In the genomic region with DNA sequence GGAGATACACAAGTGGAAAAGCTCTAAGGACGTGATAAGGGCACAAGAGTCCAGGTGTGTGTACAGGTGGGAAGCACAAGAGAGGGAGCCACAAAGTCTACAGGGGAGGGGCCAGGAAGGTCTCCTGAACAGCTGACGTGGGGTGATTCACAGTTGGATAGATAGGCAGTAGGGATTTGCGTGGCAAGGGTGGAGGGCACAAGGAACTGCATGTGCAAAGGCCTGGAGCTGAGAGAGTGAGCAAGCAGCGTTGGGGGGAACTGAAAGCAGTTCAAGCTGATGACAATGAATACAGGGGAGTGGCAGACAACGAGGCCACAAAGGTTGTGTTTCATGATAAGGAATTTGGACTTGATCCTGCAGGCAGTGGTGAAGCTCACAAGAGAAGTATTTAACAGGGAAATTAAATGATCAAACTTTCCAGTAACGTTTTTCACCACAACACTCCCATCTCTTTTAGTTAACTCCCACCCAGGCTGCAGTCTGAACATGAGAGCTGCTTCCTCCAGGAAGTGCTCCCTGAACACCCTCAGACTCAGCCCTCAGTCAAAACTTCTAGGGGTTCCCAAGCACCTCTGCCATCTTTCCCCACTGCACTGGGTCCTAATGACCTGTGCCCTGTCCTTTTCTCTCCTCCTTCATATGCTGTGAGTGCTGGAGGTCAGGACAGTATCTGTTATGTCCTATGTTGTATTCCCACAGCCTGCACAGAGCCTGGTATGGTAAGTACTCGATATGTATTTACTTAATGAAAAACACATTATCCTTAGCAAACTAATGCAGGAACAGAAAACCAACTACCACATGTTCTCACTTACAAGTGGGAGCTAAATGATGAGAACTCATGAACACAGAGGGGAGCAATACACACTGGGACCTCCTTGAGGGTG, we compare ENCODE assay signal across 9 cellular contexts. TPM values are rescaled to one million over a fixed set of nuclear protein-coding genes. Genes with fewer than 3 reads are reported as not detected.
DNase-seq lines count a peak whose midpoint lies in the region; ATAC-seq and TF ChIP-seq lines count a peak whose summit lies in the region.
"Had no signal": no experiment of that assay in that cellular context is flagged by ENCODE, and none has a peak within 500 bp of the region (broad histone marks: within the 10 kb centered on the region; RNA-seq: fewer than 3 reads in every experiment).

No MANE protein-coding gene starts in this region.

- H3K79me2 ChIP-seq in OCI-LY7 (ENCODE audit: insufficient read depth, low read depth, low read length): no peaks in the 10 kb centered on the region

- peaks cover 21% of the 10 kb centered on the region for H3K4me1 Mint-ChIP-seq in T-helper 2 cell treated with Interferon-gamma antibody and Interleukin-4, amounts not matched to agents 5 μg/mL and 100 μg/mL, for 36 hours (ENCODE audit: low read depth)
- H3K4me1 Mint-ChIP-seq in stimulated activated naive CD8-positive, alpha-beta T cell treated with anti-CD3 and anti-CD28 coated beads, Interleukin-15, amount 100 ng/mL, for 72 hours: peaks cover 35% of the 10 kb centered on the region

- no peaks in the 10 kb centered on the region for H4K20me1 ChIP-seq in OCI-LY7 (ENCODE audit: insufficient read depth, low read length)

- peaks cover 6% of the 10 kb centered on the region; the same call in 1 of the 2 replicates for H3K36me3 ChIP-seq in OCI-LY7 (ENCODE audit: insufficient read depth, low read length)

- CTCF ChIA-PET in OCI-LY7 (lab: Charles Lee; ENCODE audit: unreplicated experiment): no interaction called here

- H3K9me2 ChIP-seq in OCI-LY7 (ENCODE audit: insufficient read depth, low read length): no peaks in the 10 kb centered on the region

- intact Hi-C loops in OCI-LY7 (cut with micrococcal nuclease; ENCODE audit: unreplicated experiment): no loop called here

- no peak for TF ChIP-seq CTCF in OCI-LY7 (conservative IDR thresholded peaks at IDR 0.05; ENCODE audit: low read length)

- 0 out of 2 replicates have a peak overlapping the region, but pooled peaks have one; percentile 3 for H3K4me2 ChIP-seq in OCI-LY7 (ENCODE audit: low read length)

- peaks cover 9% of the 10 kb centered on the region for H3K4me1 ChIP-seq in OCI-LY7 (ENCODE audit: insufficient read depth, low read length, poor library complexity, severe bottlenecking)

- peak overlapping the region; percentile 37 for H3K27ac Mint-ChIP-seq in T-helper 2 cell treated with Interferon-gamma antibody and Interleukin-4, amounts not matched to agents 5 μg/mL and 100 μg/mL, for 36 hours
- H3K27ac Mint-ChIP-seq in stimulated activated naive CD8-positive, alpha-beta T cell treated with anti-CD3 and anti-CD28 coated beads, Interleukin-15, amount 100 ng/mL, for 72 hours: peak overlapping the region; percentile 5 to 38

- no peak overlapping the region for H3K27ac ChIP-seq in OCI-LY7 (ENCODE audit: low read depth, low read length, poor library complexity, severe bottlenecking)

- no TSS peak for BruUV-seq in OCI-LY7 (replicated peaks; lab: Mats Ljungman, UMichigan)

- H3K36me3 Mint-ChIP-seq in T-helper 2 cell treated with Interferon-gamma antibody and Interleukin-4, amounts not matched to agents 5 μg/mL and 100 μg/mL, for 36 hours (ENCODE audit: low read depth): peaks cover 22% of the 10 kb centered on the region

- no peaks in the 10 kb centered on the region for H3K9me3 ChIP-seq in OCI-LY7 (ENCODE audit: low read length)

- DNase-seq in T-helper 2 cell treated with Interferon-gamma antibody and Interleukin-4, amounts not matched to agents 5 μg/mL and 100 μg/mL, for 36 hours (ENCODE audit: low spot score): no peak
- DNase-seq in T-helper 2 cell (no peak), OCI-LY7 (ENCODE audit: low spot score) (peak; percentile 32), fibroblast of gingiva (ENCODE audit: low read depth) (peak; percentile 20), HT-29 (ENCODE audit: low spot score) (no peak), iPS-NIHi11 (ENCODE audit: low spot score) (no peak), NCI-H146 (lab: John Stamatoyannopoulos, UW) (no peak)
- no peak for DNase-seq in stimulated activated naive CD8-positive, alpha-beta T cell treated with anti-CD3 and anti-CD28 coated beads, Interleukin-15, amount 100 ng/mL, for 72 hours
- DNase-seq: IMR-90 had no signal

- POLR2A ChIA-PET in OCI-LY7 (lab: Charles Lee): no interaction called here

- ATAC-seq in stimulated activated naive CD8-positive, alpha-beta T cell treated with anti-CD3 and anti-CD28 coated beads, Interleukin-15, amount 100 ng/mL, for 72 hours: no peak

- no peak overlapping the region for H3K4me3 Mint-ChIP-seq in T-helper 2 cell treated with Interferon-gamma antibody and Interleukin-4, amounts not matched to agents 5 μg/mL and 100 μg/mL, for 36 hours
- no peak overlapping the region for H3K4me3 Mint-ChIP-seq in stimulated activated naive CD8-positive, alpha-beta T cell treated with anti-CD3 and anti-CD28 coated beads, Interleukin-15, amount 100 ng/mL, for 72 hours

- no peak overlapping the region for H3K4me3 ChIP-seq in OCI-LY7 (ENCODE audit: low read depth, low read length, poor library complexity, severe bottlenecking)

- peak overlapping the region; percentile 43; the same call in 1 of the 2 replicates for H2AFZ ChIP-seq in OCI-LY7 (ENCODE audit: low read length)

- peaks cover 5% of the 10 kb centered on the region for H3K9me3 Mint-ChIP-seq in T-helper 2 cell treated with Interferon-gamma antibody and Interleukin-4, amounts not matched to agents 5 μg/mL and 100 μg/mL, for 36 hours
- H3K9me3 Mint-ChIP-seq in stimulated activated naive CD8-positive, alpha-beta T cell treated with anti-CD3 and anti-CD28 coated beads, Interleukin-15, amount 100 ng/mL, for 72 hours: no peaks in the 10 kb centered on the region

- H3K27me3 Mint-ChIP-seq in T-helper 2 cell treated with Interferon-gamma antibody and Interleukin-4, amounts not matched to agents 5 μg/mL and 100 μg/mL, for 36 hours (ENCODE audit: low read depth): no peaks in the 10 kb centered on the region
- no peaks in the 10 kb centered on the region for H3K27me3 Mint-ChIP-seq in stimulated activated naive CD8-positive, alpha-beta T cell treated with anti-CD3 and anti-CD28 coated beads, Interleukin-15, amount 100 ng/mL, for 72 hours

RNA-seq across cellular contexts. Expression of a gene that starts 49.0 kb away (rescaled TPM):
- 0.88 and 1.4 TPM in 2 replicates for total RNA-seq in OCI-LY7 (2014; rRNA removed; shearing (Covaris generic))
- total RNA-seq in OCI-LY7 (2022): 0.77 and 1.3 TPM in 2 replicates
- total RNA-seq in HT-29 (2014; rRNA removed; shearing (Covaris generic)): 1.1 and 2.1 TPM in 2 replicates

Comparison
In these comparisons a context has a peak if more than half of its experiments do, and no peak if none do; other contexts are left out.
1. DNase-seq: peak in OCI-LY7 (single experiment) and fibroblast of gingiva (single experiment); none in T-helper 2 cell treated with Interferon-gamma antibody and Interleukin-4, amounts not matched to agents 5 μg/mL and 100 μg/mL, for 36 hours (single experiment), T-helper 2 cell (0 of 5), stimulated activated naive CD8-positive, alpha-beta T cell treated with anti-CD3 and anti-CD28 coated beads, Interleukin-15, amount 100 ng/mL, for 72 hours (0 of 2), HT-29 (single experiment), iPS-NIHi11 (single experiment) and NCI-H146 (single experiment).